In the genomic region with DNA sequence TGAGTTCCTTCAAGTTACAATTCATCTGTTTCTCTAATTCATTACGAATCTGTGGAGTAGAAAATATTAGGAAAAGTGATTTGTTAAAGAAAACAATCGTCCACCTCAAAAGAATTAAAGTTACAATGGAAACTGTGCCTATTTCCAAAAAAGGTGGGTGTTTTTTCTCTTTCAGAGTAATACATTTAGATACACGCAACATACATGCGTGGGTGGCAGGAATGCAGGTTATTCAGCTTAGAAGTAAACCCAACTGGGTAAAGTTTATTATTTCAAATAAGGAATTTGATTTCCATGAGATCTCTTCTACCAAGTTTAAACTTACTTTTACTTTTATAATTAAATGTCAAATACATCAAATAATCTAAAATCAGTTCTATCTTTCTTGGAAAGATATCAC, we compare ENCODE assay signal across 12 cellular contexts. TPM values are rescaled to one million over a fixed set of nuclear protein-coding genes. Genes with fewer than 3 reads are reported as not detected.
A peak's percentile ranks its signal among the peaks of the same experiment; 100 is the strongest.
DNase-seq lines count a peak whose midpoint lies in the region; ATAC-seq, FAIRE-seq and TF ChIP-seq lines count a peak whose summit lies in the region.
"Had no signal": no experiment of that assay in that cellular context is flagged by ENCODE, and none has a peak within 500 bp of the region (broad histone marks: within the 10 kb centered on the region; RNA-seq: fewer than 3 reads in every experiment).

No MANE protein-coding gene starts in this region.

- H3K9me3 Mint-ChIP-seq in activated naive CD8-positive, alpha-beta T cell (ENCODE audit: low read depth) = no peaks in the 10 kb centered on the region
- H3K9me3 Mint-ChIP-seq in activated naive CD8-positive, alpha-beta T cell treated with anti-CD3 and anti-CD28 coated beads for 36 hours = no peaks in the 10 kb centered on the region
- H3K9me3 Mint-ChIP-seq in type B pancreatic cell = no peaks in the 10 kb centered on the region
- H3K9me3 Mint-ChIP-seq: IgD-negative memory B cell had no signal

- H3K36me3 ChIP-seq in mammary epithelial cell (ENCODE audit: insufficient read depth, low read length) = peaks cover 29% of the 10 kb centered on the region
- peaks cover 37 to 61% of the 10 kb centered on the region in 2 donors for H3K36me3 ChIP-seq in muscle layer of duodenum (ENCODE audit: control insufficient read depth in 1 of 2, insufficient read depth in 2 of 2, low read length in 2 of 2)
- H3K36me3 ChIP-seq in pancreas = peaks cover 0 to 45% (median 11%) of the 10 kb centered on the region in 3 donors

- no peak overlapping the region for H3K4me3 ChIP-seq in mammary epithelial cell (replicated peaks in 1 of 3; ENCODE audit: insufficient read depth in 1 of 3, low read depth in 2 of 3, low read length in 3 of 3)
- H3K4me3 ChIP-seq in muscle layer of duodenum (ENCODE audit: low read depth in 1 of 2, low read length in 2 of 2) = peak overlapping the region in 1 of 2 donors; percentile 0
- H3K4me3 ChIP-seq in pancreas = no peak overlapping the region

- no peak for FAIRE-seq in pancreas (lab: Jason Lieb, UNC)
- FAIRE-seq: urothelium cell line had no signal

- H3K27me3 ChIP-seq in mammary epithelial cell (ENCODE audit: insufficient read depth, low read length) (no peaks in the 10 kb centered on the region), muscle layer of duodenum (ENCODE audit: low read depth, low read length) (no peaks in the 10 kb centered on the region), pancreas (no peaks in the 10 kb centered on the region)

- no peak overlapping the region for H3K9ac ChIP-seq in mammary epithelial cell (ENCODE audit: insufficient read depth, low read length)

- dilution Hi-C loops in mammary epithelial cell (cut with HindIII; ENCODE audit: low sequenced_read_pairs) = loop anchor here (5.0 to 10.0 kb wide), 4 partner anchors 62 to 290 kb away; a partner anchor contains a TSS

- H3K4me1 ChIP-seq in mammary epithelial cell (ENCODE audit: insufficient read depth, low read length) = peaks cover 32% of the 10 kb centered on the region
- peaks cover 19 to 54% of the 10 kb centered on the region in 2 donors for H3K4me1 ChIP-seq in muscle layer of duodenum (ENCODE audit: control insufficient read depth in 1 of 2, insufficient read depth in 2 of 2, low read length in 2 of 2)
- no peaks in the 10 kb centered on the region for H3K4me1 ChIP-seq in pancreas

- H3K36me3 Mint-ChIP-seq in activated naive CD8-positive, alpha-beta T cell = peaks cover 2% of the 10 kb centered on the region
- peaks cover 3% of the 10 kb centered on the region for H3K36me3 Mint-ChIP-seq in activated naive CD8-positive, alpha-beta T cell treated with anti-CD3 and anti-CD28 coated beads for 36 hours
- H3K36me3 Mint-ChIP-seq in type B pancreatic cell = peaks cover 26% of the 10 kb centered on the region

- H3K9me3 ChIP-seq in mammary epithelial cell (replicated peaks; ENCODE audit: insufficient read depth, low read length) = no peaks in the 10 kb centered on the region
- H3K9me3 ChIP-seq in muscle layer of duodenum (ENCODE audit: control insufficient read depth in 1 of 2, low read length in 2 of 2) = no peaks in the 10 kb centered on the region
- H3K9me3 ChIP-seq in pancreas = no peaks in the 10 kb centered on the region

- CTCF ChIA-PET in mammary epithelial cell (lab: Charles Lee; ENCODE audit: low non-redundant PET) = interaction anchor here (0.7 kb wide), 2 partner anchors 37 to 146 kb away, joined by 3 to 6 read pairs; no protein-coding TSS in a partner anchor

- H4K20me1 ChIP-seq in mammary epithelial cell (ENCODE audit: insufficient read depth, low read length) = no peaks in the 10 kb centered on the region

- intact Hi-C loops in mammary epithelial cell (cut with micrococcal nuclease) (no loop called here), pancreas (cut with DNase I) (loop anchor here (10.0 kb wide), 2 partner anchors 140 to 240 kb away; a partner anchor contains a TSS)

- H3K27ac Mint-ChIP-seq in activated naive CD8-positive, alpha-beta T cell = peak overlapping the region; percentile 23
- no peak overlapping the region for H3K27ac Mint-ChIP-seq in activated naive CD8-positive, alpha-beta T cell treated with anti-CD3 and anti-CD28 coated beads for 36 hours
- H3K27ac Mint-ChIP-seq in type B pancreatic cell = peak overlapping the region; percentile 68
- H3K27ac Mint-ChIP-seq: IgD-negative memory B cell had no signal

- peaks cover 6% of the 10 kb centered on the region for H3K4me1 Mint-ChIP-seq in activated naive CD8-positive, alpha-beta T cell (ENCODE audit: low read depth)
- peaks cover 7% of the 10 kb centered on the region for H3K4me1 Mint-ChIP-seq in activated naive CD8-positive, alpha-beta T cell treated with anti-CD3 and anti-CD28 coated beads for 36 hours
- H3K4me1 Mint-ChIP-seq in type B pancreatic cell (ENCODE audit: unreplicated experiment) = peaks cover 39% of the 10 kb centered on the region

- H3K27me3 Mint-ChIP-seq in activated naive CD8-positive, alpha-beta T cell = no peaks in the 10 kb centered on the region
- H3K27me3 Mint-ChIP-seq in activated naive CD8-positive, alpha-beta T cell treated with anti-CD3 and anti-CD28 coated beads for 36 hours = no peaks in the 10 kb centered on the region
- H3K27me3 Mint-ChIP-seq in type B pancreatic cell = no peaks in the 10 kb centered on the region
- H3K27me3 Mint-ChIP-seq: IgD-negative memory B cell had no signal

- 10% methylated on average over 4 of the region's 4 CpGs for WGBS in mammary epithelial cell (ENCODE audit: low coverage, missing lambda C conversion rate)
- 81 to 88% methylated on average over 4 of the region's 4 CpGs for WGBS in pancreas, 2 donors

- H3K4me2 ChIP-seq in mammary epithelial cell (ENCODE audit: insufficient read depth, low read depth, low read length) = no peak overlapping the region

- in situ Hi-C loops in mammary epithelial cell (cut with MboI; ENCODE audit: low sequenced_read_pairs in 2 of 2) = loop anchor here in 1 of 2 donors (25.0 kb wide), 1 partner anchor 243 kb away; a partner anchor contains a TSS

- BruUV-seq in mammary epithelial cell (replicated peaks; lab: Mats Ljungman, UMichigan) = no TSS peak

- no peak for DNase-seq in activated naive CD8-positive, alpha-beta T cell treated with anti-CD3 and anti-CD28 coated beads for 36 hours
- no peak for DNase-seq in mammary epithelial cell
- DNase-seq in type B pancreatic cell (ENCODE audit: extremely low spot score, unreplicated experiment) = no peak
- DNase-seq in pancreas = no peak
- no peak for DNase-seq in cerebellar nuclear complex (lab: John Stamatoyannopoulos, UW)
- DNase-seq: effector memory CD4-positive, alpha-beta T cell; PC-3 had no signal

- H3K27ac ChIP-seq in mammary epithelial cell (ENCODE audit: insufficient read depth, low read depth, low read length) (peak overlapping the region; percentile 49), muscle layer of duodenum (ENCODE audit: low read length) (peak overlapping the region; percentile 91), pancreas (no peak overlapping the region)

- TF ChIP-seq CTCF in mammary epithelial cell (conservative IDR thresholded peaks at IDR 0.05 in 1 of 2, IDR thresholded peaks at IDR 0.05 in 1 of 2; ENCODE audit: extremely low read depth in 1 of 2, insufficient read depth in 1 of 2, low read depth in 1 of 2, low read length in 2 of 2) = no peak
- TF ChIP-seq CTCF in type B pancreatic cell (conservative IDR thresholded peaks at IDR 0.05) = no peak
- TF ChIP-seq CTCF in pancreas (IDR thresholded peaks at IDR 0.05) = no peak

- H2AFZ ChIP-seq in mammary epithelial cell (ENCODE audit: low read depth, low read length) = no peak overlapping the region

- H3K79me2 ChIP-seq in mammary epithelial cell (ENCODE audit: insufficient read depth, low read length) = peaks cover 22% of the 10 kb centered on the region

- ATAC-seq in pancreas = no peak
- ATAC-seq in GM21381 (IDR thresholded peaks at IDR 0.05; ENCODE audit: unreplicated experiment) = no peak
- ATAC-seq: PC-3 had no signal

- H3K4me3 Mint-ChIP-seq in activated naive CD8-positive, alpha-beta T cell = no peak overlapping the region
- no peak overlapping the region for H3K4me3 Mint-ChIP-seq in activated naive CD8-positive, alpha-beta T cell treated with anti-CD3 and anti-CD28 coated beads for 36 hours
- H3K4me3 Mint-ChIP-seq in type B pancreatic cell = no peak overlapping the region
- H3K4me3 Mint-ChIP-seq: IgD-negative memory B cell had no signal

RNA-seq across cellular contexts. Expression of a gene that starts 52.2 kb away (rescaled TPM):
- total RNA-seq in activated naive CD8-positive, alpha-beta T cell treated with anti-CD3 and anti-CD28 coated beads for 36 hours = 10 to 100 TPM; 20.7 to 26.9 TPM
- total RNA-seq in mammary epithelial cell = 10 to 100 TPM; 29.3 to 88.6 TPM
- polyA plus RNA-seq in mammary epithelial cell = 20.8 TPM
- 43.7 TPM for polyA minus RNA-seq in mammary epithelial cell
- total RNA-seq in type B pancreatic cell (ENCODE audit: low replicate concordance) = 32.2 and 33.7 TPM in 2 replicates
- 10 to 100 TPM in 2 of 6 donors, 1 to 10 TPM in 4; 8.2 to 22.1 (median 9.7) TPM for total RNA-seq in pancreas
- polyA plus RNA-seq in pancreas = 1 to 10 TPM; 3.7 to 4.6 TPM

Comparison
In these comparisons a context has a peak if more than half of its experiments do, and no peak if none do; other contexts are left out.
1. H3K27ac ChIP-seq: peak in mammary epithelial cell (single experiment) and muscle layer of duodenum (single experiment); none in pancreas (0 of 4).